In genomic region chr6:100946021-100946540, GRCh38 we compare ENCODE assay signal across 31 cellular contexts.
"Had no signal": no experiment of that assay in that cellular context is flagged by ENCODE, and none has a peak within 500 bp of the region (broad histone marks: within the 10 kb centered on the region; RNA-seq: fewer than 3 reads in every experiment).

No MANE protein-coding gene starts in this region.

- H3K4me1 ChIP-seq: adrenal gland, body of pancreas, breast epithelium had no signal

- H3K36me3 ChIP-seq: adrenal gland, brain microvascular endothelial cell, breast epithelium had no signal

- FAIRE-seq: astrocyte, TTC549 had no signal

- H3K27ac ChIP-seq: adrenal gland, body of pancreas, brain microvascular endothelial cell, breast epithelium, VCaP had no signal

- DNase-seq: activated B cell treated with CpG ODN at 0.5 μM for 24 hours; activated CD4-positive, alpha-beta memory T cell treated with anti-CD3 and anti-CD28 coated beads for 36 hours; activated CD4-positive, alpha-beta T cell treated with anti-CD3 and anti-CD28 coated beads for 4 hours; activated CD4-positive, alpha-beta T cell treated with anti-CD3 and anti-CD28 coated beads, Interleukin-2, amount 10 ng/mL, durations not matched to agents 24 days and 14 days; activated CD4-positive, alpha-beta T cell treated with anti-CD3 and anti-CD28 coated beads, Interleukin-2, amount 50 U/mL, for 1 hour; activated CD4-positive, alpha-beta T cell treated with anti-CD3 and anti-CD28 coated beads, Interleukin-2, amount 50 U/mL, for 4 hours; activated CD4-positive, CD25-positive, alpha-beta regulatory T cell treated with anti-CD3 and anti-CD28 coated beads, Interleukin-2, amount 50 U/mL, for 72 hours; activated CD8-positive, alpha-beta memory T cell treated with anti-CD3 and anti-CD28 coated beads, Interleukin-2, amount 50 U/mL, for 4 hours; activated CD8-positive, alpha-beta T cell treated with anti-CD3 and anti-CD28 coated beads for 36 hours; activated effector memory CD4-positive, alpha-beta T cell treated with anti-CD3 and anti-CD28 coated beads, Interleukin-2, amount 50 U/mL, for 16 hours; activated gamma-delta T cell treated with Interleukin-2 at 50 U/mL for 16 hours; activated naive CD4-positive, alpha-beta T cell; activated naive CD4-positive, alpha-beta T cell treated with anti-CD3 and anti-CD28 coated beads for 36 hours; activated naive CD4-positive, alpha-beta T cell treated with anti-CD3 and anti-CD28 coated beads, Interleukin-2, amount 50 U/mL, for 16 hours; activated naive CD8-positive, alpha-beta T cell treated with anti-CD3 and anti-CD28 coated beads for 36 hours; activated T-cell treated with anti-CD3 and anti-CD28 coated beads for 4 hours; activated T-cell treated with anti-CD3 and anti-CD28 coated beads, Interleukin-2, amount 50 U/mL, for 1 hour; activated T-cell treated with anti-CD3 and anti-CD28 coated beads, Interleukin-2, amount 50 U/mL, for 4 hours; activated T-cell treated with anti-CD3 and anti-CD28 coated beads, Interleukin-2, amount 50 U/mL, for 72 hours; adrenal gland; amniotic stem cell; aorta; body of pancreas; brain microvascular endothelial cell; central memory CD4-positive, alpha-beta T cell; T-helper 2 cell; T-helper 9 cell had no signal

- H3K4me3 ChIP-seq: adrenal gland, body of pancreas, breast epithelium had no signal

- H3K27me3 ChIP-seq: adrenal gland, body of pancreas, brain microvascular endothelial cell, breast epithelium had no signal

- H3K9me3 ChIP-seq: adrenal gland had no signal
